In the genomic region with DNA sequence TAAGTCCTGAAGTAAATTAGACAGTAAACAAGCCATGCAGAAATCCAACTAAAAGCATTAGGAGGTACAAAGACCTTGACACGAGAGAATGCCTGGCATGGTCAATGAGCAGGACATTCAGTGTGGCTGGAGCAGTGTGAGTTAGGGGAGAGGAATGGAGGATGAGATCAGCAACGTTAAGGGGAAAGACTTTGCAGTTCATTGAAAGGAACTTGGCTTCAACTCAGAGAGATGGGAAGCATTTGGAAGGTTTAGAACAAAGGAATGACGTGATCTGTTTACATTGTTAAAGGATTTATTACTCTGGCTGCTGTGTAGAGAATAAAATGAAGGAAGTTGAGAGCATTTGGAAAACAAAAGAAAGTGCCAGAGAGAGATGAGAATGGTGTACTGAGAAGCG, we compare ENCODE assay signal across 10 cellular contexts.
DNase-seq lines count a peak whose midpoint lies in the region; ATAC-seq and TF ChIP-seq lines count a peak whose summit lies in the region.
"Had no signal": no experiment of that assay in that cellular context is flagged by ENCODE, and none has a peak within 500 bp of the region (broad histone marks: within the 10 kb centered on the region; RNA-seq: fewer than 3 reads in every experiment).

No MANE protein-coding gene starts in this region.

- ATAC-seq in HG03521 (IDR thresholded peaks at IDR 0.05; ENCODE audit: unreplicated experiment) (no peak), sciatic nerve (no peak)

- H3K4me2 ChIP-seq in skeletal muscle satellite cell (ENCODE audit: low read length): peak overlapping the region; percentile 54

- intact Hi-C loops in sciatic nerve (cut with DNase I): no loop called here

- no peaks in the 10 kb centered on the region for H3K27me3 ChIP-seq in skeletal muscle satellite cell (ENCODE audit: control insufficient read depth, insufficient read depth, low read length)
- H3K27me3 ChIP-seq: esophagus muscularis mucosa had no signal

- no peak overlapping the region for H3K4me3 ChIP-seq in foreskin fibroblast (ENCODE audit: low read depth in 1 of 2, low read length in 2 of 2)
- no peak overlapping the region for H3K4me3 ChIP-seq in skeletal muscle satellite cell (ENCODE audit: low read length)
- H3K4me3 ChIP-seq: esophagus muscularis mucosa had no signal

- H3K36me3 ChIP-seq in skeletal muscle satellite cell (ENCODE audit: insufficient read depth, low read length): no peaks in the 10 kb centered on the region
- H3K36me3 ChIP-seq: esophagus muscularis mucosa had no signal

- H3K9ac ChIP-seq in skeletal muscle satellite cell (ENCODE audit: low read depth, low read length): no peak overlapping the region

- DNase-seq in NCI-H2107 treated with DMSO at 0.1 percent for 48 hours (lab: John Stamatoyannopoulos, UW; ENCODE audit: unreplicated experiment) (peak; percentile 27), NCI-H2107 (lab: John Stamatoyannopoulos, UW) (no peak), SHP77 (lab: John Stamatoyannopoulos, UW) (peak; percentile 15 to 26), foreskin fibroblast (peak; percentile 82 to 91), sciatic nerve (ENCODE audit: low spot score) (no peak)
- no peak for DNase-seq in activated CD8-positive, alpha-beta memory T cell treated with anti-CD3 and anti-CD28 coated beads, Interleukin-2, amount 50 U/mL, for 4 hours
- DNase-seq: activated T-cell treated with anti-CD3 and anti-CD28 coated beads for 4 hours had no signal

- peaks cover 24% of the 10 kb centered on the region for H3K4me1 ChIP-seq in skeletal muscle satellite cell (ENCODE audit: control insufficient read depth, insufficient read depth, low read length)

- H3K9me3 ChIP-seq in skeletal muscle satellite cell (replicated peaks; ENCODE audit: low read length): no peaks in the 10 kb centered on the region
- H3K9me3 ChIP-seq: esophagus muscularis mucosa had no signal

- TF ChIP-seq CTCF in foreskin fibroblast (IDR thresholded peaks at IDR 0.05; ENCODE audit: low read depth, low read length): no peak

Comparison
In these comparisons a context has a peak if more than half of its experiments do, and no peak if none do; other contexts are left out.
1. DNase-seq: peak in NCI-H2107 treated with DMSO at 0.1 percent for 48 hours (single experiment), SHP77 (2 of 2) and foreskin fibroblast (2 of 2); none in NCI-H2107 (single experiment), activated CD8-positive, alpha-beta memory T cell treated with anti-CD3 and anti-CD28 coated beads, Interleukin-2, amount 50 U/mL, for 4 hours (single experiment) and sciatic nerve (single experiment).